16 cellular contexts compared by ENCODE assay signal in genomic region chr13:45518525-45519235, GRCh38. TPM values are rescaled to one million over a fixed set of nuclear protein-coding genes. Genes with fewer than 3 reads are reported as not detected.
DNase-seq lines count a peak whose midpoint lies in the region; ATAC-seq and TF ChIP-seq lines count a peak whose summit lies in the region.
"Had no signal": no experiment of that assay in that cellular context is flagged by ENCODE, and none has a peak within 500 bp of the region (broad histone marks: within the 10 kb centered on the region; RNA-seq: fewer than 3 reads in every experiment).

No MANE protein-coding gene starts in this region.

- TF ChIP-seq POLR2A in prostate gland (IDR thresholded peaks at IDR 0.05) = no peak

- H3K36me3 Mint-ChIP-seq in activated T-cell treated with anti-CD3 and anti-CD28 coated beads, Interleukin-2, amount 50 U/mL, for 4 hours (ENCODE audit: insufficient read depth) = peaks cover 58% of the 10 kb centered on the region
- peaks cover 57% of the 10 kb centered on the region for H3K36me3 Mint-ChIP-seq in endodermal cell (ENCODE audit: low read depth)

- no peak overlapping the region for H3K4me3 Mint-ChIP-seq in activated T-cell treated with anti-CD3 and anti-CD28 coated beads, Interleukin-2, amount 50 U/mL, for 4 hours
- H3K4me3 Mint-ChIP-seq in endodermal cell = no peak overlapping the region

- peaks cover 24% of the 10 kb centered on the region for H3K4me1 Mint-ChIP-seq in activated T-cell treated with anti-CD3 and anti-CD28 coated beads, Interleukin-2, amount 50 U/mL, for 4 hours (ENCODE audit: low read depth)
- peaks cover 39% of the 10 kb centered on the region for H3K4me1 Mint-ChIP-seq in endodermal cell

- DNase-seq in activated T-cell treated with anti-CD3 and anti-CD28 coated beads, Interleukin-2, amount 50 U/mL, for 4 hours = no peak
- DNase-seq in activated T-cell treated with anti-CD3 and anti-CD28 coated beads, Interleukin-2, amount 50 U/mL, for 1 hour = no peak
- DNase-seq in RPMI7951 (ENCODE audit: low read depth) (peak; percentile 11), endodermal cell (no peak), renal cortical epithelial cell (ENCODE audit: low read depth) (peak; percentile 50), prostate gland (ENCODE audit: low spot score) (no peak), NCI-H748 (lab: John Stamatoyannopoulos, UW; ENCODE audit: unreplicated experiment) (no peak)
- DNase-seq: activated CD4-positive, alpha-beta T cell treated with anti-CD3 and anti-CD28 coated beads for 4 hours; activated naive CD4-positive, alpha-beta T cell treated with Interleukin-2 at 50 U/mL for 16 hours; cortex of kidney; gastrocnemius medialis; mucosa of descending colon; NCI-H1417; NCI-H2227 treated with DMSO at 0.1 percent for 48 hours; posterior cingulate gyrus had no signal

- H3K36me3 ChIP-seq in endodermal cell (ENCODE audit: control insufficient read depth, insufficient read depth, low read length) (peaks cover 69% of the 10 kb centered on the region), prostate gland (peaks cover 0 to 4% of the 10 kb centered on the region in 2 donors)

- H3K9ac ChIP-seq in endodermal cell (ENCODE audit: extremely low read depth, low read length, poor library complexity, severe bottlenecking) = no peak overlapping the region

- H3K9me3 Mint-ChIP-seq in activated T-cell treated with anti-CD3 and anti-CD28 coated beads, Interleukin-2, amount 50 U/mL, for 4 hours = no peaks in the 10 kb centered on the region
- no peaks in the 10 kb centered on the region for H3K9me3 Mint-ChIP-seq in endodermal cell

- no peaks in the 10 kb centered on the region for H3K9me3 ChIP-seq in endodermal cell (ENCODE audit: control insufficient read depth, low read length)
- H3K9me3 ChIP-seq in prostate gland = no peaks in the 10 kb centered on the region
- H3K9me3 ChIP-seq: gastrocnemius medialis, mucosa of descending colon had no signal

- no peaks in the 10 kb centered on the region for H3K27me3 ChIP-seq in endodermal cell (ENCODE audit: control insufficient read depth, insufficient read depth, low read length, poor library complexity, severe bottlenecking)
- H3K27me3 ChIP-seq in prostate gland (replicated peaks; ENCODE audit: insufficient read depth) = no peaks in the 10 kb centered on the region
- H3K27me3 ChIP-seq: gastrocnemius medialis had no signal

- intact Hi-C loops in prostate gland (cut with DNase I) = no loop called here

- WGBS in endodermal cell (ENCODE audit: insufficient coverage in 1 of 2, insufficient read length in 1 of 2), 2 experiments = 56 to 75% methylated on average over 4 of the region's 4 CpGs
- 78% methylated on average over 4 of the region's 4 CpGs for WGBS in prostate gland

- no peak for TF ChIP-seq CTCF in endodermal cell (conservative IDR thresholded peaks at IDR 0.05)
- TF ChIP-seq CTCF in prostate gland (IDR thresholded peaks at IDR 0.05) = no peak

- no peak overlapping the region for H3K27ac ChIP-seq in endodermal cell (ENCODE audit: low read depth, low read length)
- H3K27ac ChIP-seq in prostate gland = no peak overlapping the region
- H3K27ac ChIP-seq: gastrocnemius medialis had no signal

- H3K27me3 Mint-ChIP-seq in activated T-cell treated with anti-CD3 and anti-CD28 coated beads, Interleukin-2, amount 50 U/mL, for 4 hours (ENCODE audit: low read depth) = no peaks in the 10 kb centered on the region
- H3K27me3 Mint-ChIP-seq in endodermal cell (ENCODE audit: insufficient read depth) = no peaks in the 10 kb centered on the region

- peak; percentile 78 to 80 for ATAC-seq in activated T-cell treated with anti-CD3 and anti-CD28 coated beads, Interleukin-2, amount 50 U/mL, for 4 hours
- no peak for ATAC-seq in HG03108 (IDR thresholded peaks at IDR 0.05; ENCODE audit: unreplicated experiment)
- ATAC-seq: gastrocnemius medialis, mucosa of descending colon had no signal

- peak overlapping the region; percentile 61 for H3K27ac Mint-ChIP-seq in endodermal cell

- H3K4me3 ChIP-seq in endodermal cell (ENCODE audit: low read length) (peak overlapping the region; percentile 50), prostate gland (no peak overlapping the region)
- H3K4me3 ChIP-seq: gastrocnemius medialis, mucosa of descending colon had no signal

- peaks cover 20% of the 10 kb centered on the region for H3K4me1 ChIP-seq in endodermal cell (ENCODE audit: control insufficient read depth, insufficient read depth, low read length)
- H3K4me1 ChIP-seq in prostate gland (replicated peaks) = no peaks in the 10 kb centered on the region
- H3K4me1 ChIP-seq: gastrocnemius medialis had no signal

RNA-seq across cellular contexts. Expression of gene COG3, which starts 53.9 kb away (rescaled TPM):
- total RNA-seq in activated T-cell treated with anti-CD3 and anti-CD28 coated beads, Interleukin-2, amount 50 U/mL, for 4 hours = 10 to 100 TPM; 21.7 to 23.6 (median 22.0) TPM
- total RNA-seq in RPMI7951 (2014; rRNA removed; shearing (Covaris generic)) = 15.3 and 16.6 TPM in 2 replicates
- 10 to 100 TPM; 21.8 to 23.8 TPM for total RNA-seq in endodermal cell
- 21.4 TPM for polyA plus RNA-seq in endodermal cell (2013, experiment 1 of 2)
- polyA plus RNA-seq in endodermal cell (2013, experiment 2 of 2) = 20.8 TPM
- total RNA-seq in renal cortical epithelial cell = 35.4 and 42.2 TPM in 2 replicates
- total RNA-seq in prostate gland = 10 to 100 TPM; 37.7 to 76.0 TPM

Comparison
In these comparisons a context has a peak if more than half of its experiments do, and no peak if none do; other contexts are left out.
1. DNase-seq: peak in RPMI7951 (single experiment) and renal cortical epithelial cell (single experiment); none in activated T-cell treated with anti-CD3 and anti-CD28 coated beads, Interleukin-2, amount 50 U/mL, for 4 hours (single experiment), activated T-cell treated with anti-CD3 and anti-CD28 coated beads, Interleukin-2, amount 50 U/mL, for 1 hour (single experiment), endodermal cell (single experiment), prostate gland (single experiment) and NCI-H748 (single experiment).